2 cellular contexts compared by ENCODE assay signal in genomic region chr2:28643324-28643723, GRCh38.
TF ChIP-seq lines count a peak whose summit lies in the region.

No MANE protein-coding gene starts in this region.

TF ChIP-seq in Ishikawa, 13 proteins besides CTCF, POLR2A, EP300 and RAD21 (continued from another document):
- peak; percentile 67; the same call in 1 of the 2 replicates for TF ChIP-seq MAX (IDR thresholded peaks at IDR 0.05)

TF ChIP-seq in HepG2, 621 proteins besides CTCF, POLR2A, EP300 and RAD21 (continued from another document):
- TF ChIP-seq NFKB2 (CRISPR knock-in tag; IDR thresholded peaks at IDR 0.05; ENCODE audit: borderline replicate concordance) (no peak), ZNF274 (CRISPR knock-in tag; IDR thresholded peaks at IDR 0.05) (no peak), SSRP1 (CRISPR knock-in tag; IDR thresholded peaks at IDR 0.05) (no peak), SOX5 (CRISPR knock-in tag; IDR thresholded peaks at IDR 0.05; ENCODE audit: borderline replicate concordance) (peak; percentile 55), BHLHE40 (IDR thresholded peaks at IDR 0.05; ENCODE audit: low read length) (0 out of 2 replicates have a peak, but pooled peaks have one; percentile 9), ZNF784 (CRISPR knock-in tag; IDR thresholded peaks at IDR 0.05; ENCODE audit: borderline replicate concordance) (no peak), CEBPB (IDR thresholded peaks at IDR 0.05; ENCODE audit: borderline replicate concordance, low read depth, low read length) (peak; percentile 48; the same call in 1 of the 2 replicates), CEBPG (CRISPR knock-in tag; IDR thresholded peaks at IDR 0.05) (0 out of 2 replicates have a peak, but pooled peaks have one; percentile 24), KDM4B (CRISPR knock-in tag; IDR thresholded peaks at IDR 0.05) (no peak), SOX13 (IDR thresholded peaks at IDR 0.05) (no peak), SOX13 (CRISPR knock-in tag; conservative IDR thresholded peaks at IDR 0.05 in 1 of 2, IDR thresholded peaks at IDR 0.05 in 1 of 2) (peak in 1 of 2 experiments; percentile 42; a peak in 1 of 4 replicates)
